ENCODE assay signal across 37 cellular contexts in the genomic region with DNA sequence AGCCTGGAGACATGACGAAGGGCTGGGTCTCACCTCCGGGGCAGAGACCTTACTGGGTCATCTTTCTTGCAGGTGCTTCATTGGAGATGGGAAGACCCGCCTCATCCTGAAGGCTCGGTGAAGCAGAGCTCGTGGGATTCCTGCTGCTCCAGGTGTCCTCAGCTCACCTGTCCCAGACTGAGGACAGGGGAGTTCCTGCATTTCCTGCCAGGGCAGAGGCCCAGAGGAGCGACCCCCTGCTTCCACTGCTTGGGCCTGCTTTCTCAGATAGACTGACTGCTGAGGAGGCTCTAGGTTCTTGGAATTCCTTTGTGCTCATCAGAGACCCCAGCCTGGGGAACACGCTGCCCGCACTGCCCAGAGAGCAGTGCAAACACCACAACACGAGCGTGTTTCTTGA. TPM values are rescaled to one million over a fixed set of nuclear protein-coding genes. Genes with fewer than 3 reads are reported as not detected.
"Had no signal": no experiment of that assay in that cellular context is flagged by ENCODE, and none has a peak within 500 bp of the region (broad histone marks: within the 10 kb centered on the region; RNA-seq: fewer than 3 reads in every experiment).

No MANE protein-coding gene starts in this region.

- H3K4me3 ChIP-seq: dorsolateral prefrontal cortex, esophagus muscularis mucosa, gastroesophageal sphincter, heart left ventricle, hepatocyte, left lung, neural progenitor cell, prostate gland, sigmoid colon, spleen, thoracic aorta, tibial nerve, upper lobe of left lung had no signal

- DNase-seq: dorsolateral prefrontal cortex; effector CD4-positive, alpha-beta T cell; foreskin keratinocyte; heart left ventricle; left cardiac atrium; left lung; mesenchymal stem cell; midbrain; naive thymus-derived CD4-positive, alpha-beta T cell; right cardiac atrium; sigmoid colon; spleen; stimulated activated CD4-positive, alpha-beta T cell treated with anti-CD3 and anti-CD28 coated beads, Interleukin-4, amount 100 ng/mL, for 4 hours; stimulated activated naive CD8-positive, alpha-beta T cell treated with anti-CD3 and anti-CD28 coated beads, Interleukin-15, Interleukin-2, amounts not matched to agents 100 U/mL and 50 U/mL, for 24 hours; substantia nigra; upper lobe of left lung had no signal

- H3K4me1 ChIP-seq: foreskin keratinocyte, left lung, neural progenitor cell, prostate gland had no signal

- ATAC-seq: foreskin keratinocyte; gastroesophageal sphincter; heart left ventricle; left cardiac atrium; left lung; naive thymus-derived CD4-positive, alpha-beta T cell; right cardiac atrium; stimulated activated memory B cell treated with anti-CD40 and anti-IgM and Interleukin-4, amounts not matched to agents 10 μg/mL and 1 μg/mL and 100 μg/mL, for 72 hours; stimulated activated naive CD8-positive, alpha-beta T cell treated with anti-CD3 and anti-CD28 coated beads, Interleukin-15, Interleukin-2, amounts not matched to agents 100 U/mL and 50 U/mL, for 24 hours had no signal

- H3K27me3 ChIP-seq: dorsolateral prefrontal cortex, esophagus muscularis mucosa, foreskin keratinocyte, gastroesophageal sphincter, heart left ventricle, hepatocyte, left lung, neural progenitor cell, sigmoid colon, spleen, tibial nerve, upper lobe of left lung had no signal

- H3K27ac Mint-ChIP-seq: naive thymus-derived CD4-positive, alpha-beta T cell; nephron; neural progenitor cell; stimulated activated memory B cell treated with anti-CD40 and anti-IgM and Interleukin-4, amounts not matched to agents 10 μg/mL and 1 μg/mL and 100 μg/mL, for 72 hours had no signal

- H3K9me3 ChIP-seq: esophagus muscularis mucosa, gastroesophageal sphincter, heart left ventricle, left lung, prostate gland, sigmoid colon, spleen, thoracic aorta, tibial nerve, upper lobe of left lung had no signal

- H3K9me3 Mint-ChIP-seq: naive thymus-derived CD4-positive, alpha-beta T cell; nephron; neural progenitor cell; stimulated activated memory B cell treated with anti-CD40 and anti-IgM and Interleukin-4, amounts not matched to agents 10 μg/mL and 1 μg/mL and 100 μg/mL, for 72 hours had no signal

- H3K36me3 Mint-ChIP-seq: naive thymus-derived CD4-positive, alpha-beta T cell; neural progenitor cell; stimulated activated memory B cell treated with anti-CD40 and anti-IgM and Interleukin-4, amounts not matched to agents 10 μg/mL and 1 μg/mL and 100 μg/mL, for 72 hours had no signal

- H3K4me1 Mint-ChIP-seq: nephron, neural progenitor cell had no signal

- H3K27ac ChIP-seq: dorsolateral prefrontal cortex, epithelial cell of prostate, esophagus muscularis mucosa, foreskin keratinocyte, gastroesophageal sphincter, heart left ventricle, hepatocyte, left lung, neural progenitor cell, prostate gland, sigmoid colon, spleen, thoracic aorta, tibial nerve, upper lobe of left lung had no signal

- H2AFZ ChIP-seq: hepatocyte, neural progenitor cell had no signal

- H3K9ac ChIP-seq: neural progenitor cell had no signal

- H3K79me2 ChIP-seq: hepatocyte had no signal

- H3K27me3 Mint-ChIP-seq: naive thymus-derived CD4-positive, alpha-beta T cell; stimulated activated memory B cell treated with anti-CD40 and anti-IgM and Interleukin-4, amounts not matched to agents 10 μg/mL and 1 μg/mL and 100 μg/mL, for 72 hours had no signal

- H3K4me3 Mint-ChIP-seq: naive thymus-derived CD4-positive, alpha-beta T cell; nephron; neural progenitor cell; stimulated activated memory B cell treated with anti-CD40 and anti-IgM and Interleukin-4, amounts not matched to agents 10 μg/mL and 1 μg/mL and 100 μg/mL, for 72 hours had no signal

- H3K4me2 ChIP-seq: hepatocyte, neural progenitor cell had no signal

- H3K36me3 ChIP-seq: esophagus muscularis mucosa, gastroesophageal sphincter, heart left ventricle, left lung, neural progenitor cell, prostate gland, sigmoid colon, spleen, thoracic aorta, tibial nerve, upper lobe of left lung had no signal

- FAIRE-seq: colon, urothelium cell line had no signal

RNA-seq across cellular contexts. Expression of gene AQP8, which starts 11.6 kb away (rescaled TPM):
- total RNA-seq: cerebellum, fibroblast of lung, foreskin keratinocyte, gastroesophageal sphincter, heart left ventricle, kidney epithelial cell, left cardiac atrium, left lung, lower leg skin, lung microvascular endothelial cell, mucosa of gallbladder, osteocyte, renal cortical epithelial cell, right cardiac atrium, skeletal muscle tissue, spleen, tibial nerve had no signal
- polyA plus RNA-seq: fibroblast of lung; foreskin keratinocyte; heart left ventricle; naive thymus-derived CD4-positive, alpha-beta T cell; right cardiac atrium had no signal
